In genomic region chr9:63347347-63347746, GRCh38 we compare ENCODE assay signal across 7 cellular contexts.
A peak's percentile ranks its signal among the peaks of the same experiment; 100 is the strongest.
DNase-seq lines count a peak whose midpoint lies in the region; ATAC-seq and TF ChIP-seq lines count a peak whose summit lies in the region.
"Not testable (repeated sequence)": the region's sequence is repeated elsewhere in the genome, so short reads cannot be mapped to it uniquely, and the experiment has no call there.

No MANE protein-coding gene starts in this region.

- peak overlapping the region; percentile 90 for H3K27ac Mint-ChIP-seq in Calu3 (ENCODE audit: unreplicated experiment)
- H3K27ac Mint-ChIP-seq in activated CD8-positive, alpha-beta T cell treated with anti-CD3 and anti-CD28 coated beads, Interleukin-2, amount 10 ng/mL, durations not matched to agents 7 days and 5 days, result peak overlapping the region; percentile 55
- peak overlapping the region; percentile 36 for H3K27ac Mint-ChIP-seq in MCF 10A (ENCODE audit: low read depth, unreplicated experiment)

- H3K9me3 Mint-ChIP-seq in Calu3 (ENCODE audit: low read depth, unreplicated experiment); activated CD8-positive, alpha-beta T cell treated with anti-CD3 and anti-CD28 coated beads, Interleukin-2, amount 10 ng/mL, durations not matched to agents 7 days and 5 days (ENCODE audit: insufficient read depth); MCF 10A (ENCODE audit: unreplicated experiment): not testable (repeated sequence)

- 0 out of 2 replicates have a peak overlapping the region, but pooled peaks have one; percentile 70 for H3K9ac ChIP-seq in SK-N-SH

- not testable (repeated sequence) for H3K27me3 Mint-ChIP-seq in Calu3 (ENCODE audit: unreplicated experiment); activated CD8-positive, alpha-beta T cell treated with anti-CD3 and anti-CD28 coated beads, Interleukin-2, amount 10 ng/mL, durations not matched to agents 7 days and 5 days (ENCODE audit: low read depth); MCF 10A (ENCODE audit: insufficient read depth, unreplicated experiment)

- in situ Hi-C loops in gastrocnemius medialis (cut with MboI; ENCODE audit: low sequenced_read_pairs in 4 of 4), result not testable (repeated sequence)

- H3K4me2 ChIP-seq in OCI-LY7 (ENCODE audit: low read length), result 0 out of 2 replicates have a peak overlapping the region, but pooled peaks have one; percentile 7
- not testable (repeated sequence) for H3K4me2 ChIP-seq in SK-N-SH

- not testable (repeated sequence) for DNase-seq in Calu3; OCI-LY7 (ENCODE audit: low spot score); SK-N-SH; activated CD8-positive, alpha-beta T cell treated with anti-CD3 and anti-CD28 coated beads, Interleukin-2, amount 10 ng/mL, durations not matched to agents 7 days and 5 days; MCF 10A (ENCODE audit: unreplicated experiment); left ventricle myocardium inferior; gastrocnemius medialis

- CTCF ChIA-PET in Calu3 (lab: Charles Lee); OCI-LY7 (lab: Charles Lee; ENCODE audit: unreplicated experiment); SK-N-SH (lab: Yijun Ruan, JAX); activated CD8-positive, alpha-beta T cell treated with anti-CD3 and anti-CD28 coated beads, Interleukin-2, amount 10 ng/mL, durations not matched to agents 7 days and 5 days (lab: Charles Lee); MCF 10A (lab: Yijun Ruan, JAX): not testable (repeated sequence)

- not testable (repeated sequence) for H3K27me3 ChIP-seq in SK-N-SH (ENCODE audit: insufficient read depth); left ventricle myocardium inferior (ENCODE audit: low read depth); gastrocnemius medialis

- not testable (repeated sequence) for H3K36me3 ChIP-seq in OCI-LY7 (ENCODE audit: insufficient read depth, low read length); SK-N-SH (replicated peaks in 1 of 2; ENCODE audit: control insufficient read depth in 1 of 2, insufficient read depth in 2 of 2, low read length in 1 of 2); left ventricle myocardium inferior; gastrocnemius medialis

- H3K4me1 ChIP-seq in OCI-LY7 (ENCODE audit: insufficient read depth, low read length, poor library complexity, severe bottlenecking) (peaks cover 22% of the 10 kb centered on the region), SK-N-SH (ENCODE audit: control insufficient read depth in 1 of 2, insufficient read depth in 2 of 2, low read depth in 1 of 2, low read length in 1 of 2) (peaks cover 0 to 13% of the 10 kb centered on the region in 2 experiments; a peak in 1 of 4 replicates)
- H3K4me1 ChIP-seq in left ventricle myocardium inferior, gastrocnemius medialis: not testable (repeated sequence)

- not testable (repeated sequence) for H4K20me1 ChIP-seq in OCI-LY7 (ENCODE audit: insufficient read depth, low read length); SK-N-SH (ENCODE audit: insufficient read depth)

- not testable (repeated sequence) for H3K36me3 Mint-ChIP-seq in Calu3 (ENCODE audit: insufficient read depth, unreplicated experiment); activated CD8-positive, alpha-beta T cell treated with anti-CD3 and anti-CD28 coated beads, Interleukin-2, amount 10 ng/mL, durations not matched to agents 7 days and 5 days (ENCODE audit: low read depth); MCF 10A (ENCODE audit: insufficient read depth, unreplicated experiment)

- H3K9me2 ChIP-seq in OCI-LY7 (ENCODE audit: insufficient read depth, low read length); SK-N-SH: not testable (repeated sequence)

- 19% methylated on average over 2 of the region's 3 CpGs for WGBS in SK-N-SH (ENCODE audit: low lambda C conversion rate)

- H3K9me3 ChIP-seq in OCI-LY7 (ENCODE audit: low read length); SK-N-SH; left ventricle myocardium inferior (replicated peaks); gastrocnemius medialis: not testable (repeated sequence)

- BruUV-seq in Calu3 (replicated peaks; lab: Mats Ljungman, UMichigan); OCI-LY7 (replicated peaks; lab: Mats Ljungman, UMichigan); MCF 10A (replicated peaks; lab: Mats Ljungman, UMichigan): not testable (repeated sequence)

- POLR2A ChIA-PET in OCI-LY7 (lab: Charles Lee); SK-N-SH (lab: Yijun Ruan, JAX); activated CD8-positive, alpha-beta T cell treated with anti-CD3 and anti-CD28 coated beads, Interleukin-2, amount 10 ng/mL, durations not matched to agents 7 days and 5 days (lab: Charles Lee); MCF 10A (lab: Yijun Ruan, JAX): not testable (repeated sequence)

- ATAC-seq in activated CD8-positive, alpha-beta T cell treated with anti-CD3 and anti-CD28 coated beads, Interleukin-2, amount 10 ng/mL, durations not matched to agents 7 days and 5 days; gastrocnemius medialis: not testable (repeated sequence)

- intact Hi-C loops in Calu3 (cut with micrococcal nuclease; ENCODE audit: unreplicated experiment); OCI-LY7 (cut with micrococcal nuclease; ENCODE audit: unreplicated experiment); MCF 10A (cut with micrococcal nuclease); left ventricle myocardium inferior (cut with micrococcal nuclease); gastrocnemius medialis (cut with DNase I; ENCODE audit: low total_unique reads): not testable (repeated sequence)

- not testable (repeated sequence) for H3F3A ChIP-seq in SK-N-SH (replicated peaks; ENCODE audit: insufficient read depth)

- H3K27ac ChIP-seq in OCI-LY7 (ENCODE audit: low read depth, low read length, poor library complexity, severe bottlenecking) (peak overlapping the region; percentile 39), SK-N-SH (ENCODE audit: low read depth in 2 of 2, low read length in 1 of 2) (peak overlapping the region in 1 of 2 experiments; percentile 93; a peak in 2 of 4 replicates), left ventricle myocardium inferior (replicated peaks) (peak overlapping the region; percentile 74), gastrocnemius medialis (peak overlapping the region in 3 of 4 donors; percentile 18 to 64 (median 46))

- not testable (repeated sequence) for TF ChIP-seq RAD21 in SK-N-SH (IDR thresholded peaks at IDR 0.05; ENCODE audit: low read length)

- H2AFZ ChIP-seq in OCI-LY7 (ENCODE audit: low read length), result peak overlapping the region; percentile 8; the same call in 1 of the 2 replicates
- H2AFZ ChIP-seq in SK-N-SH (ENCODE audit: low read depth), result not testable (repeated sequence)

- not testable (repeated sequence) for TF ChIP-seq CTCF in Calu3 (IDR thresholded peaks at IDR 0.05; ENCODE audit: unreplicated experiment); OCI-LY7 (conservative IDR thresholded peaks at IDR 0.05; ENCODE audit: low read length); SK-N-SH (IDR thresholded peaks at IDR 0.05); MCF 10A (IDR thresholded peaks at IDR 0.05; ENCODE audit: unreplicated experiment); left ventricle myocardium inferior (IDR thresholded peaks at IDR 0.05; ENCODE audit: borderline replicate concordance); gastrocnemius medialis (IDR thresholded peaks at IDR 0.05 in 4 of 5, conservative IDR thresholded peaks at IDR 0.05 in 1 of 5)

- not testable (repeated sequence) for H3K4me3 Mint-ChIP-seq in Calu3 (ENCODE audit: low read depth, unreplicated experiment); activated CD8-positive, alpha-beta T cell treated with anti-CD3 and anti-CD28 coated beads, Interleukin-2, amount 10 ng/mL, durations not matched to agents 7 days and 5 days; MCF 10A (ENCODE audit: unreplicated experiment)

- not testable (repeated sequence) for H3K79me2 ChIP-seq in OCI-LY7 (ENCODE audit: insufficient read depth, low read depth, low read length)
- H3K79me2 ChIP-seq in SK-N-SH (ENCODE audit: insufficient read depth), result peaks cover 13% of the 10 kb centered on the region; the same call in 1 of the 2 replicates

- not testable (repeated sequence) for H3K4me1 Mint-ChIP-seq in Calu3 (ENCODE audit: low read depth, unreplicated experiment); MCF 10A (ENCODE audit: insufficient read depth, unreplicated experiment)
- peaks cover 10% of the 10 kb centered on the region for H3K4me1 Mint-ChIP-seq in activated CD8-positive, alpha-beta T cell treated with anti-CD3 and anti-CD28 coated beads, Interleukin-2, amount 10 ng/mL, durations not matched to agents 7 days and 5 days (ENCODE audit: low read depth)

- TF ChIP-seq POLR2A in gastrocnemius medialis (IDR thresholded peaks at IDR 0.05), result not testable (repeated sequence)

- not testable (repeated sequence) for TF ChIP-seq EP300 in SK-N-SH (IDR thresholded peaks at IDR 0.05; ENCODE audit: borderline replicate concordance in 1 of 2, low read depth in 1 of 2, low read length in 1 of 2)

- not testable (repeated sequence) for H3K4me3 ChIP-seq in OCI-LY7 (ENCODE audit: low read depth, low read length, poor library complexity, severe bottlenecking); SK-N-SH (ENCODE audit: low read depth in 2 of 2, low read length in 1 of 2); left ventricle myocardium inferior; gastrocnemius medialis

Comparison
In these comparisons a context has a peak if more than half of its experiments do, and no peak if none do; other contexts are left out.
1. H3K27ac Mint-ChIP-seq: peak in every context shown above with its lines; median percentile 90 in Calu3; 55 in activated CD8-positive, alpha-beta T cell treated with anti-CD3 and anti-CD28 coated beads, Interleukin-2, amount 10 ng/mL, durations not matched to agents 7 days and 5 days; 36 in MCF 10A.